Comparison of ENCODE assay signal across 27 cellular contexts in genomic region chr21:16797530-16797929, GRCh38.
"Had no signal": no experiment of that assay in that cellular context is flagged by ENCODE, and none has a peak within 500 bp of the region (broad histone marks: within the 10 kb centered on the region; RNA-seq: fewer than 3 reads in every experiment).

No MANE protein-coding gene starts in this region.

- H3K9me3 Mint-ChIP-seq: activated naive CD4-positive, alpha-beta T cell treated with anti-CD3 and anti-CD28 coated beads, Interleukin-2, amount 50 U/mL, for 24 hours had no signal

- H3K36me3 Mint-ChIP-seq: activated CD8-positive, alpha-beta memory T cell treated with anti-CD3 and anti-CD28 coated beads, Interleukin-2, amount 10 ng/mL, durations not matched to agents 7 days and 5 days; activated naive CD4-positive, alpha-beta T cell treated with anti-CD3 and anti-CD28 coated beads, Interleukin-2, amount 50 U/mL, for 24 hours; T-cell had no signal

- DNase-seq: activated CD4-positive, alpha-beta T cell treated with anti-CD3 and anti-CD28 coated beads for 4 hours; activated CD4-positive, alpha-beta T cell treated with anti-CD3 and anti-CD28 coated beads, Interleukin-2, amount 50 U/mL, for 4 hours; activated CD8-positive, alpha-beta memory T cell treated with anti-CD3 and anti-CD28 coated beads, Interleukin-2, amount 10 ng/mL, durations not matched to agents 7 days and 5 days; activated effector memory CD4-positive, alpha-beta T cell treated with Interleukin-2 at 50 U/mL for 16 hours; activated naive CD4-positive, alpha-beta T cell; activated T-cell treated with anti-CD3 and anti-CD28 coated beads, Interleukin-2, amount 50 U/mL, for 24 hours; aorta; central memory CD4-positive, alpha-beta T cell; Karpas-422; MM.1S; NCI-H146; NCI-H187 treated with DMSO at 0.1 percent for 48 hours; NCI-H2081 treated with DMSO at 0.1 percent for 48 hours; NCI-H526; NCI-H82; NK-92 treated with Interleukin-12 subunit alpha and Interleukin-12 subunit beta, amount 100 ng/mL, for 24 hours; OCI-M1; RPMI8226; T-cell; T-helper 2 cell; WERI-Rb-1 had no signal

- H3K27ac Mint-ChIP-seq: activated CD8-positive, alpha-beta memory T cell treated with anti-CD3 and anti-CD28 coated beads, Interleukin-2, amount 10 ng/mL, durations not matched to agents 7 days and 5 days; activated naive CD4-positive, alpha-beta T cell treated with anti-CD3 and anti-CD28 coated beads, Interleukin-2, amount 50 U/mL, for 24 hours; activated T-cell treated with anti-CD3 and anti-CD28 coated beads, Interleukin-2, amount 50 U/mL, for 24 hours; activated T-helper 1 cell treated with anti-CD3 and anti-CD28 coated beads, Interleukin-12 subunit alpha, Interleukin-12 subunit beta, Interleukin-2, Interleukin-4 antibody, amounts not matched to agents 30 ng/mL and 10 ng/mL and 1 ng/mL, durations not matched to agents 14 hours and 24 hours and 36 hours; T-cell had no signal

- H3K4me1 Mint-ChIP-seq: activated CD8-positive, alpha-beta memory T cell treated with anti-CD3 and anti-CD28 coated beads, Interleukin-2, amount 10 ng/mL, durations not matched to agents 7 days and 5 days; activated naive CD4-positive, alpha-beta T cell treated with anti-CD3 and anti-CD28 coated beads, Interleukin-2, amount 50 U/mL, for 24 hours; T-cell had no signal

- H3K4me3 Mint-ChIP-seq: activated CD8-positive, alpha-beta memory T cell treated with anti-CD3 and anti-CD28 coated beads, Interleukin-2, amount 10 ng/mL, durations not matched to agents 7 days and 5 days; activated naive CD4-positive, alpha-beta T cell treated with anti-CD3 and anti-CD28 coated beads, Interleukin-2, amount 50 U/mL, for 24 hours; activated T-cell treated with anti-CD3 and anti-CD28 coated beads, Interleukin-2, amount 50 U/mL, for 24 hours; activated T-helper 1 cell treated with anti-CD3 and anti-CD28 coated beads, Interleukin-12 subunit alpha, Interleukin-12 subunit beta, Interleukin-2, Interleukin-4 antibody, amounts not matched to agents 30 ng/mL and 10 ng/mL and 1 ng/mL, durations not matched to agents 14 hours and 24 hours and 36 hours; T-cell had no signal

- ATAC-seq: activated CD4-positive, CD25-positive, alpha-beta regulatory T cell treated with anti-CD3 and anti-CD28 coated beads, Interleukin-2, amount 50 U/mL, for 24 hours; activated CD8-positive, alpha-beta memory T cell treated with anti-CD3 and anti-CD28 coated beads, Interleukin-2, amount 10 ng/mL, durations not matched to agents 7 days and 5 days; K562; Panc1; Right ventricle myocardium inferior; T-cell had no signal

- H3K27me3 Mint-ChIP-seq: activated CD8-positive, alpha-beta memory T cell treated with anti-CD3 and anti-CD28 coated beads, Interleukin-2, amount 10 ng/mL, durations not matched to agents 7 days and 5 days; activated naive CD4-positive, alpha-beta T cell treated with anti-CD3 and anti-CD28 coated beads, Interleukin-2, amount 50 U/mL, for 24 hours; activated T-cell treated with anti-CD3 and anti-CD28 coated beads, Interleukin-2, amount 50 U/mL, for 24 hours; T-cell had no signal
